8 cellular contexts compared by ENCODE assay signal in genomic region chr2:175181877-175182308, GRCh38. TPM values are rescaled to one million over a fixed set of nuclear protein-coding genes. Genes with fewer than 3 reads are reported as not detected.
A peak's percentile ranks its signal among the peaks of the same experiment; 100 is the strongest.
DNase-seq lines count a peak whose midpoint lies in the region; ATAC-seq and TF ChIP-seq lines count a peak whose summit lies in the region.

No MANE protein-coding gene starts in this region.

- CTCF ChIA-PET in Caco-2 (lab: Charles Lee) = no interaction called here
- CTCF ChIA-PET in GM10248 (lab: Yijun Ruan, JAX) = interaction anchor here (2.7 kb wide), 1 partner anchor 10 kb away, joined by 8 read pairs; no protein-coding TSS in a partner anchor

- H3K4me1 Mint-ChIP-seq in Caco-2 (ENCODE audit: low read depth, unreplicated experiment) = peaks cover 9% of the 10 kb centered on the region

- POLR2A ChIA-PET in Caco-2 (lab: Charles Lee) (no interaction called here), GM10248 (lab: Yijun Ruan, JAX) (no interaction called here)

- intact Hi-C loops in Caco-2 (cut with micrococcal nuclease; ENCODE audit: unreplicated experiment) = no loop called here

- H3K4me3 Mint-ChIP-seq in Caco-2 (ENCODE audit: unreplicated experiment) = peak overlapping the region; percentile 98

- H3K9me3 Mint-ChIP-seq in Caco-2 (ENCODE audit: unreplicated experiment) = no peaks in the 10 kb centered on the region

- no peaks in the 10 kb centered on the region for H3K27me3 Mint-ChIP-seq in Caco-2 (ENCODE audit: insufficient read depth, unreplicated experiment)

- H3K36me3 ChIP-seq in Caco-2 (ENCODE audit: control insufficient read depth, insufficient read depth, low read length) = 0 out of 2 replicates have a peak, but pooled peaks cover 1% of the 10 kb centered on the region
- H3K36me3 ChIP-seq in MG63 = peaks cover 43% of the 10 kb centered on the region
- H3K36me3 ChIP-seq in effector memory CD4-positive, alpha-beta T cell (ENCODE audit: control insufficient read depth, insufficient read depth, low read length) = peaks cover 26% of the 10 kb centered on the region
- H3K36me3 ChIP-seq in neutrophil = peaks cover 20% of the 10 kb centered on the region

- TF ChIP-seq CTCF in Caco-2 (IDR thresholded peaks at IDR 0.05; ENCODE audit: insufficient read depth in 1 of 2, low read depth in 1 of 2, low read length in 1 of 2, severe bottlenecking in 1 of 2, unreplicated experiment in 1 of 2) (no peak), neutrophil (IDR thresholded peaks at IDR 0.05) (no peak), GM10248 (IDR thresholded peaks at IDR 0.05; ENCODE audit: control extremely low read depth, extremely low read depth, low read depth, missing control alignments) (no peak)

- H3K27ac Mint-ChIP-seq in Caco-2 (ENCODE audit: unreplicated experiment) = peak overlapping the region; percentile 87

- TSS peak; percentile 19 for BruUV-seq in Caco-2 (replicated peaks; lab: Mats Ljungman, UMichigan)

- DNase-seq in Caco-2 = no peak
- DNase-seq in MG63 = no peak
- no peak for DNase-seq in effector memory CD4-positive, alpha-beta T cell
- no peak for DNase-seq in GM10248 (ENCODE audit: extremely low spot score)
- no peak for DNase-seq in effector CD4-positive, alpha-beta T cell
- no peak for DNase-seq in stimulated activated CD4-positive, alpha-beta T cell treated with anti-CD3 and anti-CD28 coated beads, Interleukin-4, amount 100 ng/mL, for 4 hours

- peaks cover 4% of the 10 kb centered on the region; the same call in 1 of the 2 replicates for H3K4me1 ChIP-seq in Caco-2
- H3K4me1 ChIP-seq in effector memory CD4-positive, alpha-beta T cell (ENCODE audit: control insufficient read depth, insufficient read depth, low read length, poor library complexity, severe bottlenecking) = peaks cover 7% of the 10 kb centered on the region
- H3K4me1 ChIP-seq in neutrophil (ENCODE audit: control insufficient read depth in 1 of 2, insufficient read depth in 1 of 2, low read depth in 1 of 2, low read length in 1 of 2) = peaks cover 16 to 17% of the 10 kb centered on the region in 2 experiments

- H3K36me3 Mint-ChIP-seq in Caco-2 (ENCODE audit: insufficient read depth, unreplicated experiment) = peaks cover 47% of the 10 kb centered on the region

- H3K4me3 ChIP-seq in Caco-2 (ENCODE audit: low read depth, low read length) (peak overlapping the region; percentile 28), MG63 (peak overlapping the region; percentile 67), neutrophil (ENCODE audit: low read depth in 1 of 2, low read length in 1 of 2) (peak overlapping the region; percentile 78 to 79)
- H3K4me3 ChIP-seq in effector memory CD4-positive, alpha-beta T cell (ENCODE audit: insufficient read depth, low read depth, low read length, poor library complexity, severe bottlenecking) = peak overlapping the region; percentile 90

- no peak for ATAC-seq in GM19452 (IDR thresholded peaks at IDR 0.05; ENCODE audit: unreplicated experiment)

- H3K9me3 ChIP-seq in Caco-2 (no peaks in the 10 kb centered on the region), MG63 (no peaks in the 10 kb centered on the region), neutrophil (no peaks in the 10 kb centered on the region)
- H3K9me3 ChIP-seq in effector memory CD4-positive, alpha-beta T cell (ENCODE audit: control insufficient read depth, low read length) = no peaks in the 10 kb centered on the region

- no peaks in the 10 kb centered on the region for H3K27me3 ChIP-seq in Caco-2 (replicated peaks; ENCODE audit: control insufficient read depth, insufficient read depth, low read length)
- H3K27me3 ChIP-seq in MG63 = no peaks in the 10 kb centered on the region
- no peaks in the 10 kb centered on the region for H3K27me3 ChIP-seq in effector memory CD4-positive, alpha-beta T cell (replicated peaks; ENCODE audit: control insufficient read depth, insufficient read depth, low read length, poor library complexity, severe bottlenecking)
- H3K27me3 ChIP-seq in neutrophil = peaks cover 23% of the 10 kb centered on the region

- peak overlapping the region; percentile 76 for H3K27ac ChIP-seq in effector memory CD4-positive, alpha-beta T cell (ENCODE audit: insufficient read depth, low read length, poor library complexity, severe bottlenecking)
- peak overlapping the region; percentile 75 for H3K27ac ChIP-seq in neutrophil

RNA-seq across cellular contexts. Expression of gene ATP5MC3, which starts 0.4 kb away (rescaled TPM):
- total RNA-seq in Caco-2 (2022) = 299 and 337 TPM in 2 replicates
- total RNA-seq in MG63 (2014; rRNA removed; shearing (Covaris generic); ENCODE audit: low replicate concordance) = 207 and 228 TPM in 2 replicates

RNA-seq across cellular contexts. Expression of gene ATF2, which starts 13.9 kb away (rescaled TPM):
- 44.0 and 47.1 TPM in 2 replicates for total RNA-seq in Caco-2 (2022)
- total RNA-seq in MG63 (2014; rRNA removed; shearing (Covaris generic); ENCODE audit: low replicate concordance) = 18.4 and 33.4 TPM in 2 replicates

Comparison
In these comparisons a context has a peak if more than half of its experiments do, and no peak if none do; other contexts are left out.
1. H3K4me3 ChIP-seq: peak in every context shown above with its lines; median percentile 90 in effector memory CD4-positive, alpha-beta T cell; 78 in neutrophil; 67 in MG63; 28 in Caco-2.